Comparison of ENCODE assay signal across 9 cellular contexts in the genomic region with DNA sequence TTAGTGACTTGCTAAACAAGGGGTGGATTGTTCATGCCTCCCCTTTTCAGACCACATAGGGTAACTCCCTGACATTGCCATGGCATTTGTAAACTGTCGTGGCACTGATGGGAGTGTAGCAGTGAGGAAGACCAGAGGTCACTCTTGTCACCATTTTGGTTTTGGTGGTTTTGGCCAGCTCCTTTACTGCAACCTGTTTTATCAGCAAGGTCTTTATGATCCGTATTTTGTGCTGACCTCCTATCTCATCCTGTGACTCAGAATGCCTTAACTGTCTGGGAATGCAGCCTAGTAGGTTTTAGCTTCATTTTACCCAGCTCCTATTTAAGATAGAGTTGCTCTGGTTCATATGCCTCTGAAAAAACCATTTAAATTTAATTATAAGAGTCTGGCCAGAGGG. TPM values are rescaled to one million over a fixed set of nuclear protein-coding genes. Genes with fewer than 3 reads are reported as not detected.
DNase-seq lines count a peak whose midpoint lies in the region; ATAC-seq and TF ChIP-seq lines count a peak whose summit lies in the region.
"Not testable (repeated sequence)": the region's sequence is repeated elsewhere in the genome, so short reads cannot be mapped to it uniquely, and the experiment has no call there.
"Had no signal": no experiment of that assay in that cellular context is flagged by ENCODE, and none has a peak within 500 bp of the region (broad histone marks: within the 10 kb centered on the region; RNA-seq: fewer than 3 reads in every experiment).

No MANE protein-coding gene starts in this region.

- not testable (repeated sequence) for H3K27me3 Mint-ChIP-seq in activated T-helper 17 cell treated with anti-CD3 and anti-CD28 coated beads, Interleukin-2, amount 50 U/mL, for 72 hours; MCF 10A (ENCODE audit: insufficient read depth, unreplicated experiment)

- POLR2A ChIA-PET in MCF 10A (lab: Yijun Ruan, JAX), result interaction anchor here (1.3 to 2.2 kb wide), 2 partner anchors 23 to 84 kb away, joined by 4 to 16 read pairs; no protein-coding TSS in a partner anchor

- H2AFZ ChIP-seq in DND-41 (ENCODE audit: low read depth, low read length); smooth muscle cell (ENCODE audit: low read depth): not testable (repeated sequence)

- CTCF ChIA-PET in MCF 10A (lab: Yijun Ruan, JAX), result interaction anchor here (0.6 kb wide), 1 partner anchor 207 kb away, joined by 3 read pairs; no protein-coding TSS in a partner anchor

- not testable (repeated sequence) for H3K27ac ChIP-seq in DND-41 (ENCODE audit: low read length)
- H3K27ac ChIP-seq in RWPE2 (ENCODE audit: poor library complexity, severe bottlenecking) (peak overlapping the region; percentile 86), mesodermal cell (ENCODE audit: low read depth, low read length, severe bottlenecking) (peak overlapping the region; percentile 13), smooth muscle cell (ENCODE audit: low read depth) (peak overlapping the region; percentile 99)

- 75% methylated on average over 1 of the region's 2 CpGs; no CpG with 5 or more reads in 1 of the 2 experiments for WGBS in mesodermal cell (ENCODE audit: insufficient coverage in 2 of 2), 2 experiments
- WGBS in smooth muscle cell (ENCODE audit: low lambda C conversion rate), result 0% methylated on average over 2 of the region's 2 CpGs

- not testable (repeated sequence) for BruUV-seq in MCF 10A (replicated peaks; lab: Mats Ljungman, UMichigan)

- not testable (repeated sequence) for DNase-seq in DND-41; RWPE2 (ENCODE audit: low spot score); MCF 10A (ENCODE audit: unreplicated experiment); smooth muscle cell (lab: John Stamatoyannopoulos, UW; ENCODE audit: unreplicated experiment)
- DNase-seq in LHCN-M2 (ENCODE audit: low read depth), result peak; percentile 18
- peak; percentile 68 for DNase-seq in fibroblast of the aortic adventitia (ENCODE audit: low read depth)

- peaks cover 37% of the 10 kb centered on the region for H3K36me3 ChIP-seq in DND-41 (ENCODE audit: insufficient read depth, low read length)
- H3K36me3 ChIP-seq in RWPE2 (ENCODE audit: low read depth), result peaks cover 12% of the 10 kb centered on the region
- H3K36me3 ChIP-seq in mesodermal cell (ENCODE audit: control insufficient read depth, insufficient read depth, low read length), result peaks cover 15% of the 10 kb centered on the region
- H3K36me3 ChIP-seq in smooth muscle cell (ENCODE audit: low read depth), result not testable (repeated sequence)

- TF ChIP-seq CTCF in DND-41 (IDR thresholded peaks at IDR 0.05; ENCODE audit: borderline replicate concordance, extremely low read depth, low read length, poor library complexity, severe bottlenecking); RWPE2 (IDR thresholded peaks at IDR 0.05; ENCODE audit: poor library complexity, severe bottlenecking); MCF 10A (IDR thresholded peaks at IDR 0.05; ENCODE audit: unreplicated experiment); fibroblast of the aortic adventitia (IDR thresholded peaks at IDR 0.05; ENCODE audit: insufficient read depth, low read length); smooth muscle cell (IDR thresholded peaks at IDR 0.05; ENCODE audit: borderline replicate concordance, insufficient read depth, poor library complexity, severe bottlenecking): not testable (repeated sequence)

- not testable (repeated sequence) for ATAC-seq in DND-41 (ENCODE audit: insufficient read depth, low read depth); RWPE2 (ENCODE audit: low read depth); activated T-helper 17 cell treated with anti-CD3 and anti-CD28 coated beads, Interleukin-2, amount 50 U/mL, for 72 hours (replicated peaks)

- H3K4me1 ChIP-seq in DND-41 (ENCODE audit: insufficient read depth, low read length), result peaks cover 37% of the 10 kb centered on the region
- H3K4me1 ChIP-seq in RWPE2 (ENCODE audit: insufficient read depth, poor library complexity, severe bottlenecking), result peaks cover 23% of the 10 kb centered on the region
- H3K4me1 ChIP-seq in mesodermal cell (ENCODE audit: control insufficient read depth, insufficient read depth, low read length, poor library complexity, severe bottlenecking), result peaks cover 20% of the 10 kb centered on the region
- not testable (repeated sequence) for H3K4me1 ChIP-seq in smooth muscle cell (ENCODE audit: low read depth)

- H3K4me3 Mint-ChIP-seq in activated T-helper 17 cell treated with anti-CD3 and anti-CD28 coated beads, Interleukin-2, amount 50 U/mL, for 72 hours, result not testable (repeated sequence)
- H3K4me3 Mint-ChIP-seq in MCF 10A (ENCODE audit: unreplicated experiment), result peak overlapping the region; percentile 10

- H4K20me1 ChIP-seq in DND-41 (ENCODE audit: insufficient read depth, low read length), result peaks cover 22% of the 10 kb centered on the region
- H4K20me1 ChIP-seq in smooth muscle cell (ENCODE audit: low read depth), result peaks cover 29% of the 10 kb centered on the region

- intact Hi-C loops in MCF 10A (cut with micrococcal nuclease), result loop anchor here (2.0 kb wide), 1 partner anchor 84 kb away; a partner anchor contains a TSS

- H3K4me1 Mint-ChIP-seq in activated T-helper 17 cell treated with anti-CD3 and anti-CD28 coated beads, Interleukin-2, amount 50 U/mL, for 72 hours, result peaks cover 12% of the 10 kb centered on the region
- H3K4me1 Mint-ChIP-seq in MCF 10A (ENCODE audit: insufficient read depth, unreplicated experiment), result peaks cover 12% of the 10 kb centered on the region

- H3K4me2 ChIP-seq in DND-41 (ENCODE audit: insufficient read depth, low read length) (peak overlapping the region; percentile 67; the same call in 1 of the 2 replicates), smooth muscle cell (peak overlapping the region; percentile 46)

- not testable (repeated sequence) for H3K9me3 ChIP-seq in DND-41 (ENCODE audit: insufficient read depth, low read length, severe bottlenecking); RWPE2 (ENCODE audit: severe bottlenecking); mesodermal cell (ENCODE audit: control insufficient read depth, low read length); smooth muscle cell (replicated peaks; ENCODE audit: low read depth)

- not testable (repeated sequence) for H3K27me3 ChIP-seq in DND-41 (ENCODE audit: insufficient read depth, low read length, poor library complexity); RWPE2 (ENCODE audit: insufficient read depth, poor library complexity, severe bottlenecking); smooth muscle cell (ENCODE audit: low read depth)

- H3F3A ChIP-seq in smooth muscle cell (ENCODE audit: low read depth), result not testable (repeated sequence)

- not testable (repeated sequence) for H3K9me3 Mint-ChIP-seq in activated T-helper 17 cell treated with anti-CD3 and anti-CD28 coated beads, Interleukin-2, amount 50 U/mL, for 72 hours; MCF 10A (ENCODE audit: unreplicated experiment)

- H3K79me2 ChIP-seq in DND-41 (ENCODE audit: insufficient read depth, low read length) (peaks cover 53% of the 10 kb centered on the region), smooth muscle cell (ENCODE audit: low read depth) (peaks cover 31% of the 10 kb centered on the region)

- peak overlapping the region; percentile 81; the same call in 1 of the 2 replicates for H3K9ac ChIP-seq in DND-41 (ENCODE audit: low read depth, low read length)
- H3K9ac ChIP-seq in smooth muscle cell (ENCODE audit: low read depth), result peak overlapping the region; percentile 98

- not testable (repeated sequence) for H3K4me3 ChIP-seq in DND-41 (ENCODE audit: low read depth in 1 of 2, low read length in 2 of 2); RWPE2 (ENCODE audit: severe bottlenecking); fibroblast of the aortic adventitia (ENCODE audit: low read depth, low read length); mesodermal cell (ENCODE audit: extremely low read depth, insufficient read depth, low read length, poor library complexity, severe bottlenecking); smooth muscle cell

- H3K36me3 Mint-ChIP-seq in activated T-helper 17 cell treated with anti-CD3 and anti-CD28 coated beads, Interleukin-2, amount 50 U/mL, for 72 hours (ENCODE audit: low read depth), result peaks cover 31% of the 10 kb centered on the region
- H3K36me3 Mint-ChIP-seq in MCF 10A (ENCODE audit: insufficient read depth, unreplicated experiment), result peaks cover 25% of the 10 kb centered on the region

- H3K27ac Mint-ChIP-seq in activated T-helper 17 cell treated with anti-CD3 and anti-CD28 coated beads, Interleukin-2, amount 50 U/mL, for 72 hours, result peak overlapping the region; percentile 52
- not testable (repeated sequence) for H3K27ac Mint-ChIP-seq in MCF 10A (ENCODE audit: low read depth, unreplicated experiment)

RNA-seq across cellular contexts. Expression of a gene that starts 1.8 kb away (rescaled TPM):
- total RNA-seq in LHCN-M2 (2014; rRNA removed) (25.8 and 29.9 TPM in 2 replicates), MCF 10A (2022) (72.5 and 95.5 TPM in 2 replicates), fibroblast of the aortic adventitia (ENCODE audit: low replicate concordance) (71.8 and 78.5 TPM in 2 replicates), smooth muscle cell (85.2 and 103 TPM in 2 replicates)
- polyA plus RNA-seq in LHCN-M2 (2012), result 3.5 TPM
- total RNA-seq in activated T-helper 17 cell treated with anti-CD3 and anti-CD28 coated beads, Interleukin-2, amount 50 U/mL, for 72 hours, result 100 to 1,000 TPM in 1 of 2 donors, 10 to 100 TPM in 1; 90.0 to 130 TPM
- 7.4 TPM for polyA plus RNA-seq in mesodermal cell (2013, experiment 1 of 2)
- 4.7 TPM for polyA plus RNA-seq in mesodermal cell (2013, experiment 2 of 2)
- polyA plus RNA-seq in smooth muscle cell, result 1.7 and 3.5 TPM in 2 replicates

RNA-seq across cellular contexts. Expression of a gene that starts 38.0 kb away (rescaled TPM):
- total RNA-seq in LHCN-M2 (2014; rRNA removed) (8.6 and 9.2 TPM in 2 replicates), MCF 10A (2022) (11.8 and 12.2 TPM in 2 replicates), fibroblast of the aortic adventitia (ENCODE audit: low replicate concordance) (23.2 and 32.5 TPM in 2 replicates), smooth muscle cell (28.9 and 33.4 TPM in 2 replicates)
- polyA plus RNA-seq in LHCN-M2 (2012), result 1.9 TPM
- 10 to 100 TPM in 1 of 2 donors, 1 to 10 TPM in 1; 9.1 to 16.7 TPM for total RNA-seq in activated T-helper 17 cell treated with anti-CD3 and anti-CD28 coated beads, Interleukin-2, amount 50 U/mL, for 72 hours
- 6.6 TPM for polyA plus RNA-seq in mesodermal cell (2013, experiment 1 of 2)
- polyA plus RNA-seq in mesodermal cell (2013, experiment 2 of 2), result 7.1 TPM
- 3.4 and 5.6 TPM in 2 replicates for polyA plus RNA-seq in smooth muscle cell

RNA-seq across cellular contexts. Expression of a gene that starts 41.8 kb away (rescaled TPM):
- total RNA-seq in LHCN-M2 (2014; rRNA removed) (6.5 and 7.1 TPM in 2 replicates), MCF 10A (2022) (9.2 and 10.8 TPM in 2 replicates), fibroblast of the aortic adventitia (ENCODE audit: low replicate concordance) (5.1 and 9.4 TPM in 2 replicates), smooth muscle cell (5.1 and 7.5 TPM in 2 replicates)
- 1.3 TPM for polyA plus RNA-seq in LHCN-M2 (2012)
- total RNA-seq in activated T-helper 17 cell treated with anti-CD3 and anti-CD28 coated beads, Interleukin-2, amount 50 U/mL, for 72 hours, result 1 to 10 TPM; 6.6 to 6.7 TPM
- polyA plus RNA-seq in mesodermal cell (2013, experiment 1 of 2), result 4.1 TPM
- polyA plus RNA-seq in mesodermal cell (2013, experiment 2 of 2), result 3.4 TPM
- 1.1 and 1.4 TPM in 2 replicates for polyA plus RNA-seq in smooth muscle cell

RNA-seq across cellular contexts. Expression of a gene that starts 47.7 kb away (rescaled TPM):
- total RNA-seq in LHCN-M2 (2014; rRNA removed), result 0.17 and 0.45 TPM in 2 replicates
- polyA plus RNA-seq in LHCN-M2 (2012), result 0.95 TPM
- total RNA-seq in activated T-helper 17 cell treated with anti-CD3 and anti-CD28 coated beads, Interleukin-2, amount 50 U/mL, for 72 hours, result 1 to 10 TPM; 2.1 to 3.5 TPM
- 0.93 and 1.2 TPM in 2 replicates for total RNA-seq in MCF 10A (2022)
- total RNA-seq in fibroblast of the aortic adventitia (ENCODE audit: low replicate concordance), result 0.72 and 1.6 TPM in 2 replicates
- polyA plus RNA-seq in mesodermal cell (2013, experiment 1 of 2), result 1.0 TPM
- 0.40 TPM for polyA plus RNA-seq in mesodermal cell (2013, experiment 2 of 2)
- total RNA-seq in smooth muscle cell, result 1.7 and 2.8 TPM in 2 replicates
- polyA plus RNA-seq in smooth muscle cell, result 0.27 and 2.2 TPM in 2 replicates
- total RNA-seq: G401 had no signal
